ENCODE assay signal across 26 cellular contexts in the genomic region with DNA sequence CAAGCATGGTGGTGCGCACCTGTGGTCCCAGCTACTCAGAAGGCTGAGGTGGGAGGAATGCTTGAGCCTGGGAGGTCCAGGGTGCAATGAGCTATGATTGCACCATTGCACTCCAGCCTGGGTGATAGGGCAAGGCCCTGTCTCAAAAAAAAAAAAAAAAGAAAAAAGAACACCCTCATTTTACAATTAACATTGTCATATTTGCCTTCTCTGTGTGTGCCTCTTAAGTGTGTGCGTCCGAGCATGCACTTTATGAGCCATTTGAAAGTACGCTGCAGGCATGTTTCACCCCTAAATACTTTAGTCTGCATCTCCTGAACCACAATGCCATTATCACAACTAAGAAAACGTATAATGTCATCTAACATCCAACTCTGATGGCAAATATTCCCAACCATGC. TPM values are rescaled to one million over a fixed set of nuclear protein-coding genes. Genes with fewer than 3 reads are reported as not detected.
"Had no signal": no experiment of that assay in that cellular context is flagged by ENCODE, and none has a peak within 500 bp of the region (broad histone marks: within the 10 kb centered on the region; RNA-seq: fewer than 3 reads in every experiment).

No MANE protein-coding gene starts in this region.

- H3K4me1 Mint-ChIP-seq: naive B cell; stimulated activated memory B cell treated with anti-CD40 and anti-IgM and Interleukin-4, amounts not matched to agents 10 μg/mL and 1 μg/mL and 100 μg/mL, for 72 hours had no signal

- DNase-seq: effector CD4-positive, alpha-beta T cell; endodermal cell; foreskin melanocyte; head of caudate nucleus; hypothalamus; kidney glomerular epithelial cell; mesendoderm; naive B cell; occipital lobe; pancreas; psoas muscle; retina; spleen; stimulated activated CD4-positive, alpha-beta T cell treated with anti-CD3 and anti-CD28 coated beads, Interleukin-15, amount 100 ng/mL, for 24 hours; stimulated activated CD4-positive, alpha-beta T cell treated with anti-CD3 and anti-CD28 coated beads, Interleukin-1b, Interleukin-23, amount 100 ng/mL, for 48 hours; stimulated activated CD4-positive, alpha-beta T cell treated with anti-CD3 and anti-CD28 coated beads, Interleukin-4, amount 100 ng/mL, for 24 hours had no signal

- H3K4me3 ChIP-seq: coronary artery, pancreas, psoas muscle, spleen, tibial nerve had no signal

- H3K27ac ChIP-seq: coronary artery, psoas muscle, spleen, tibial nerve had no signal

- H3K27ac Mint-ChIP-seq: endodermal cell; naive B cell; nephron; stimulated activated memory B cell treated with anti-CD40 and anti-IgM and Interleukin-4, amounts not matched to agents 10 μg/mL and 1 μg/mL and 100 μg/mL, for 72 hours; stimulated activated naive CD8-positive, alpha-beta T cell treated with anti-CD3 and anti-CD28 coated beads, Interleukin-15, Interleukin-2, amounts not matched to agents 100 ng/mL and 50 ng/mL, for 24 hours had no signal

- H3K4me1 ChIP-seq: psoas muscle had no signal

- H3K36me3 Mint-ChIP-seq: naive B cell; stimulated activated memory B cell treated with anti-CD40 and anti-IgM and Interleukin-4, amounts not matched to agents 10 μg/mL and 1 μg/mL and 100 μg/mL, for 72 hours had no signal

- H3K36me3 ChIP-seq: pancreas, spleen, tibial nerve had no signal

- H3K4me3 Mint-ChIP-seq: endodermal cell; naive B cell; nephron; stimulated activated memory B cell treated with anti-CD40 and anti-IgM and Interleukin-4, amounts not matched to agents 10 μg/mL and 1 μg/mL and 100 μg/mL, for 72 hours; stimulated activated naive CD8-positive, alpha-beta T cell treated with anti-CD3 and anti-CD28 coated beads, Interleukin-15, Interleukin-2, amounts not matched to agents 100 ng/mL and 50 ng/mL, for 24 hours had no signal

- H3K27me3 ChIP-seq: pancreas, spleen, tibial nerve had no signal

- ATAC-seq: pancreas; psoas muscle; sciatic nerve; stimulated activated memory B cell treated with anti-CD40 and anti-IgM and Interleukin-4, amounts not matched to agents 10 μg/mL and 1 μg/mL and 100 μg/mL, for 72 hours had no signal

- H3K9me3 ChIP-seq: pancreas, psoas muscle, spleen, tibial nerve had no signal

- H3K9me3 Mint-ChIP-seq: endodermal cell; naive B cell; nephron; stimulated activated memory B cell treated with anti-CD40 and anti-IgM and Interleukin-4, amounts not matched to agents 10 μg/mL and 1 μg/mL and 100 μg/mL, for 72 hours; stimulated activated naive CD8-positive, alpha-beta T cell treated with anti-CD3 and anti-CD28 coated beads, Interleukin-15, Interleukin-2, amounts not matched to agents 100 ng/mL and 50 ng/mL, for 24 hours had no signal

- FAIRE-seq: endothelial cell of umbilical vein, islet of Langerhans, pancreas had no signal

RNA-seq across cellular contexts. Expression of gene CDH1, which starts 37.9 kb away (rescaled TPM):
- total RNA-seq: dermis microvascular lymphatic vessel endothelial cell, lung microvascular endothelial cell had no signal
